Comparison of ENCODE assay signal across 8 cellular contexts in genomic region chr1:165828581-165829329, GRCh38. TPM values are rescaled to one million over a fixed set of nuclear protein-coding genes. Genes with fewer than 3 reads are reported as not detected.
DNase-seq lines count a peak whose midpoint lies in the region; ATAC-seq and TF ChIP-seq lines count a peak whose summit lies in the region.

No MANE protein-coding gene starts in this region.

- H3K9ac ChIP-seq in HCT116 (ENCODE audit: low read length), result peak overlapping the region; percentile 96
- H3K9ac ChIP-seq in SK-N-SH, result peak overlapping the region; percentile 71

- H3K27me3 Mint-ChIP-seq in chondrocyte (ENCODE audit: low read depth), result no peaks in the 10 kb centered on the region

- TF ChIP-seq EP300 in SK-N-SH (IDR thresholded peaks at IDR 0.05; ENCODE audit: borderline replicate concordance in 1 of 2, low read depth in 1 of 2, low read length in 1 of 2), result no peak

- H3K4me2 ChIP-seq in HCT116 (ENCODE audit: low read length), result peak overlapping the region; percentile 85
- H3K4me2 ChIP-seq in SK-N-SH, result peak overlapping the region; percentile 83

- 0% methylated on average over 24 of the region's 26 CpGs for WGBS in SK-N-SH (ENCODE audit: low lambda C conversion rate)
- 1 to 2% (median 1%) methylated on average over 26 of the region's 26 CpGs for WGBS in spleen, 5 donors

- H3K36me3 Mint-ChIP-seq in chondrocyte (ENCODE audit: low read depth), result no peaks in the 10 kb centered on the region

- BruUV-seq in HCT116 (replicated peaks; lab: Mats Ljungman, UMichigan), result TSS peak; percentile 87

- intact Hi-C loops in HCT116 (cut with micrococcal nuclease) (loop anchor here (2.0 to 5.0 kb wide), 2 partner anchors 60 to 84 kb away; partner anchors contain the start of gene TMCO1), spleen (cut with DNase I; ENCODE audit: low total_unique reads) (no loop called here)

- H3K27ac ChIP-seq in HCT116 (ENCODE audit: low read depth, low read length) (peak overlapping the region; percentile 90), SK-N-SH (ENCODE audit: low read depth in 2 of 2, low read length in 1 of 2) (peak overlapping the region; percentile 70 to 89), spleen (peak overlapping the region; percentile 70 to 89 (median 82))

- TF ChIP-seq RAD21 in HCT116 (IDR thresholded peaks at IDR 0.05; ENCODE audit: low read depth) (no peak), SK-N-SH (IDR thresholded peaks at IDR 0.05; ENCODE audit: low read length) (peak; percentile 36; the same call in 1 of the 2 replicates)

- peak; percentile 16 for TF ChIP-seq POLR2A in HCT116 (IDR thresholded peaks at IDR 0.05; ENCODE audit: borderline replicate concordance, extremely low read depth, insufficient read depth, insufficient read length)
- no peak for TF ChIP-seq POLR2A in spleen (IDR thresholded peaks at IDR 0.05)

- H2AFZ ChIP-seq in HCT116 (ENCODE audit: low read depth, low read length, poor library complexity, severe bottlenecking), result no peak overlapping the region
- peak overlapping the region; percentile 85 for H2AFZ ChIP-seq in SK-N-SH (ENCODE audit: low read depth)

- TF ChIP-seq CTCF in HCT116 (IDR thresholded peaks at IDR 0.05 in 2 of 3, conservative IDR thresholded peaks at IDR 0.05 in 1 of 3; ENCODE audit: borderline replicate concordance in 1 of 3, insufficient read depth in 1 of 3, low read depth in 2 of 3, low read length in 2 of 3) (no peak), SK-N-SH (IDR thresholded peaks at IDR 0.05) (no peak), chondrocyte (IDR thresholded peaks at IDR 0.05) (peak; percentile 23), kidney epithelial cell (IDR thresholded peaks at IDR 0.05; ENCODE audit: insufficient read depth, low read length, poor library complexity, severe bottlenecking) (no peak), spleen (IDR thresholded peaks at IDR 0.05 in 8 of 11, conservative IDR thresholded peaks at IDR 0.05 in 3 of 11) (no peak)

- RAD21 ChIA-PET in HCT116 (lab: Charles Lee; ENCODE audit: low non-redundant PET in 1 of 2, low total read pairs in 2 of 2, uncharacterized antibody in 2 of 2, unreplicated experiment in 2 of 2), result no interaction called here

- peaks cover 0 to 6% of the 10 kb centered on the region in 2 experiments; a peak in 1 of 4 replicates for H3K36me3 ChIP-seq in HCT116 (ENCODE audit: control insufficient read depth in 1 of 2, insufficient read depth in 2 of 2, low read length in 2 of 2)
- H3K36me3 ChIP-seq in SK-N-SH (replicated peaks in 1 of 2; ENCODE audit: control insufficient read depth in 1 of 2, insufficient read depth in 2 of 2, low read length in 1 of 2), result no peaks in the 10 kb centered on the region
- H3K36me3 ChIP-seq in kidney epithelial cell (ENCODE audit: control insufficient read depth, insufficient read depth, low read length), result no peaks in the 10 kb centered on the region
- H3K36me3 ChIP-seq in spleen, result no peaks in the 10 kb centered on the region

- DNase-seq in activated CD4-positive, alpha-beta T cell treated with anti-CD3 and anti-CD28 coated beads for 24 hours (ENCODE audit: low read depth in 2 of 2), result peak; percentile 3 to 12
- DNase-seq in activated CD4-positive, alpha-beta T cell treated with anti-CD3 and anti-CD28 coated beads for 1 hour, result no peak
- DNase-seq in HCT116 (ENCODE audit: low read depth, low spot score) (peak; percentile 58), NCI-H1092 (lab: John Stamatoyannopoulos, UW) (peak; percentile 85), SK-N-SH (peak; percentile 82), chondrocyte (ENCODE audit: low spot score) (no peak), kidney epithelial cell (ENCODE audit: low read depth) (peak; percentile 59), spleen (peak; percentile 76)

- H3K4me1 Mint-ChIP-seq in chondrocyte (ENCODE audit: low read depth), result peaks cover 34% of the 10 kb centered on the region

- peak; percentile 33 for ATAC-seq in HCT116

- H3K79me2 ChIP-seq in HCT116 (ENCODE audit: insufficient read depth, low read length) (peaks cover 65% of the 10 kb centered on the region), SK-N-SH (ENCODE audit: insufficient read depth) (peaks cover 48% of the 10 kb centered on the region)

- CTCF ChIA-PET in HCT116 (lab: Charles Lee), result interaction anchor here (1.3 kb wide), 1 partner anchor 42 kb away, joined by 4 read pairs; no protein-coding TSS in a partner anchor
- CTCF ChIA-PET in SK-N-SH (lab: Yijun Ruan, JAX), result interaction anchor here (0.6 to 4.2 kb wide), 18 partner anchors 8 to 228 kb away, joined by 3 to 21 read pairs (median 3); no protein-coding TSS in a partner anchor

- no peaks in the 10 kb centered on the region for H3K9me2 ChIP-seq in HCT116 (ENCODE audit: insufficient read depth)
- no peaks in the 10 kb centered on the region for H3K9me2 ChIP-seq in SK-N-SH

- H3K4me1 ChIP-seq in HCT116 (ENCODE audit: control insufficient read depth in 1 of 2, insufficient read depth in 2 of 2, low read length in 2 of 2) (peaks cover 13 to 18% of the 10 kb centered on the region in 2 experiments; a peak in 3 of 4 replicates), SK-N-SH (ENCODE audit: control insufficient read depth in 1 of 2, insufficient read depth in 2 of 2, low read depth in 1 of 2, low read length in 1 of 2) (peaks cover 11% of the 10 kb centered on the region in 2 experiments; a peak in 3 of 4 replicates), spleen (peaks cover 5 to 29% (median 23%) of the 10 kb centered on the region in 6 donors)

- peaks cover 7% of the 10 kb centered on the region; the same call in 1 of the 2 replicates for H4K20me1 ChIP-seq in HCT116 (ENCODE audit: insufficient read depth)
- peaks cover 13% of the 10 kb centered on the region; the same call in 1 of the 2 replicates for H4K20me1 ChIP-seq in SK-N-SH (ENCODE audit: insufficient read depth)

- H3K9me3 ChIP-seq in HCT116 (ENCODE audit: control insufficient read depth in 1 of 2, insufficient read depth in 1 of 2, low read depth in 1 of 2, low read length in 2 of 2), result no peaks in the 10 kb centered on the region
- H3K9me3 ChIP-seq in SK-N-SH, result no peaks in the 10 kb centered on the region
- H3K9me3 ChIP-seq in spleen, result no peaks in the 10 kb centered on the region

- POLR2A ChIA-PET in HCT116 (lab: Charles Lee), result interaction anchor here (0.6 to 2.3 kb wide), 3 partner anchors 43 to 60 kb away, joined by 3 to 9 read pairs (median 4); partner anchors contain the start of gene TMCO1
- POLR2A ChIA-PET in SK-N-SH (lab: Yijun Ruan, JAX), result interaction anchor here (0.7 to 1.7 kb wide), 7 partner anchors 11 to 131 kb away, joined by 3 to 9 read pairs (median 4); partner anchors contain the start of gene ALDH9A1

- H3K27me3 ChIP-seq in HCT116 (ENCODE audit: insufficient read depth, low read length), result no peaks in the 10 kb centered on the region
- H3K27me3 ChIP-seq in SK-N-SH (ENCODE audit: insufficient read depth), result no peaks in the 10 kb centered on the region
- H3K27me3 ChIP-seq in kidney epithelial cell (ENCODE audit: control insufficient read depth, insufficient read depth, low read length), result no peaks in the 10 kb centered on the region
- no peaks in the 10 kb centered on the region for H3K27me3 ChIP-seq in spleen (replicated peaks in 1 of 7)

- no peaks in the 10 kb centered on the region for H3K9me3 Mint-ChIP-seq in chondrocyte (ENCODE audit: low read depth)

- peak overlapping the region; percentile 91 for H3K4me3 Mint-ChIP-seq in chondrocyte (ENCODE audit: unreplicated experiment)

- peaks cover 15% of the 10 kb centered on the region for H3F3A ChIP-seq in SK-N-SH (replicated peaks; ENCODE audit: insufficient read depth)

- H3K27ac Mint-ChIP-seq in chondrocyte (ENCODE audit: unreplicated experiment), result peak overlapping the region; percentile 96

- peak overlapping the region; percentile 69 to 70 for H3K4me3 ChIP-seq in HCT116 (replicated peaks in 1 of 2; ENCODE audit: low read depth in 1 of 2, low read length in 2 of 2)
- H3K4me3 ChIP-seq in SK-N-SH (ENCODE audit: low read depth in 2 of 2, low read length in 1 of 2), result peak overlapping the region; percentile 70 to 96
- H3K4me3 ChIP-seq in kidney epithelial cell (ENCODE audit: low read depth, low read length), result peak overlapping the region; percentile 91
- H3K4me3 ChIP-seq in spleen, result peak overlapping the region; percentile 75 to 96 (median 88)

TF ChIP-seq in HCT116, 20 proteins besides CTCF, POLR2A, EP300 and RAD21 (continues in another document):
- TF ChIP-seq MAX (IDR thresholded peaks at IDR 0.05), result peak; percentile 89

TF ChIP-seq in SK-N-SH, 30 proteins besides CTCF, POLR2A, EP300 and RAD21 (continues in another document):
- TF ChIP-seq SIN3A (IDR thresholded peaks at IDR 0.05; ENCODE audit: borderline replicate concordance, low read depth, low read length) (peak; percentile 81; the same call in 1 of the 2 replicates), PBX3 (IDR thresholded peaks at IDR 0.05) (no peak), RFX5 (IDR thresholded peaks at IDR 0.05; ENCODE audit: low read length) (no peak), CHD2 (IDR thresholded peaks at IDR 0.05; ENCODE audit: low read length, partially characterized antibody) (peak; percentile 87), FOXM1 (IDR thresholded peaks at IDR 0.05; ENCODE audit: low read depth) (no peak), MAX (IDR thresholded peaks at IDR 0.05; ENCODE audit: low read depth) (peak; percentile 93), MXI1 (IDR thresholded peaks at IDR 0.05; ENCODE audit: low read depth, low read length) (peak; percentile 98), SMC3 (IDR thresholded peaks at IDR 0.05; ENCODE audit: low read depth, low read length) (no peak), NFIC (IDR thresholded peaks at IDR 0.05; ENCODE audit: borderline replicate concordance) (peak; percentile 11; the same call in 1 of the 2 replicates), EZH2phosphoT487 (IDR thresholded peaks at IDR 0.05; ENCODE audit: borderline replicate concordance, low read depth) (no peak)

RNA-seq across cellular contexts. Expression of gene UCK2, which starts 1.3 kb away (rescaled TPM):
- total RNA-seq in HCT116 (2021; ENCODE audit: unreplicated experiment) (88.4 TPM), chondrocyte (42.1 to 52.2 TPM (median 44.2 TPM) in 3 replicates), kidney epithelial cell (81.9 and 88.4 TPM in 2 replicates), spleen (10 to 100 TPM; 15.3 to 18.3 (median 16.5) TPM)
- 68.7 and 69.1 TPM in 2 replicates for polyA plus RNA-seq in HCT116 (2012)
- polyA plus RNA-seq in SK-N-SH (2012; rRNA removed) (50.1 and 53.7 TPM in 2 replicates), spleen (10 to 100 TPM in 2 of 3 donors, 1 to 10 TPM in 1; 9.8 to 10.5 (median 10.4) TPM)
- polyA plus RNA-seq in SK-N-SH (2012; cell fraction: cytosol; rRNA removed), result 40.5 and 49.8 TPM in 2 replicates
- 41.0 and 41.1 TPM in 2 replicates for polyA plus RNA-seq in SK-N-SH (2012; cell fraction: nucleus; rRNA removed)

Comparison
In these comparisons a context has a peak if more than half of its experiments do, and no peak if none do; other contexts are left out.
1. DNase-seq: peak in activated CD4-positive, alpha-beta T cell treated with anti-CD3 and anti-CD28 coated beads for 24 hours (2 of 2), HCT116 (single experiment), NCI-H1092 (single experiment), SK-N-SH (single experiment), kidney epithelial cell (single experiment) and spleen (single experiment); none in activated CD4-positive, alpha-beta T cell treated with anti-CD3 and anti-CD28 coated beads for 1 hour (single experiment) and chondrocyte (single experiment).
2. Peak in every context shown above with its lines, with median percentiles within 50 percentile points of each other: H3K27ac ChIP-seq and H3K4me3 ChIP-seq.